Comparison of ENCODE assay signal across 1 cellular context in the genomic region with DNA sequence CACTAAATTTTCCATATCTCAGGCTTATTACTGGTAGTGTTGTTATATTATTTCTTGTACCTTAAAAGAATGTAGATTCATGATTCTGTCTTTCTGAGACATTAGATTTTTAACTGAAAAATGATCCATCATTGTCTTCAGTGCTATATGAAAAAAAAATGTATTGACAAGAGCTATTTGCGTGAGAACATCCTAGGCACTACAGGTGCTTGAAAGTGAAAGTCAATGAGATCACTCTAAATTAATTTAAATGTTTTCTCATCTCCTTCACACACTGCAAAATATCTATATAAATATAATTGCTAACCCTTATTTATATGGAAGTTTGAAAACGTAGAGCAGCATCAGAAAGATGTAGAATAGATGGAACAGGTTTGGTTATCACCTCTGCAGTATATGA.
TF ChIP-seq lines count a peak whose summit lies in the region.

No MANE protein-coding gene starts in this region.

TF ChIP-seq in GM12878, 131 proteins besides CTCF, POLR2A, EP300 and RAD21 (continued from another document):
- TF ChIP-seq, protein P1, sequence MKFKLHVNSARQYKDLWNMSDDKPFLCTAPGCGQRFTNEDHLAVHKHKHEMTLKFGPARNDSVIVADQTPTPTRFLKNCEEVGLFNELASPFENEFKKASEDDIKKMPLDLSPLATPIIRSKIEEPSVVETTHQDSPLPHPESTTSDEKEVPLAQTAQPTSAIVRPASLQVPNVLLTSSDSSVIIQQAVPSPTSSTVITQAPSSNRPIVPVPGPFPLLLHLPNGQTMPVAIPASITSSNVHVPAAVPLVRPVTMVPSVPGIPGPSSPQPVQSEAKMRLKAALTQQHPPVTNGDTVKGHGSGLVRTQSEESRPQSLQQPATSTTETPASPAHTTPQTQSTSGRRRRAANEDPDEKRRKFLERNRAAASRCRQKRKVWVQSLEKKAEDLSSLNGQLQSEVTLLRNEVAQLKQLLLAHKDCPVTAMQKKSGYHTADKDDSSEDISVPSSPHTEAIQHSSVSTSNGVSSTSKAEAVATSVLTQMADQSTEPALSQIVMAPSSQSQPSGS (IDR thresholded peaks at IDR 0.05; ENCODE audit: low read length), result peak; percentile 38; the same call in 1 of the 2 replicates
- TF ChIP-seq SUPT20H (IDR thresholded peaks at IDR 0.05; ENCODE audit: borderline replicate concordance, control insufficient read depth, low read depth, low read length) (no peak), KAT2A (conservative IDR thresholded peaks at IDR 0.05; ENCODE audit: control insufficient read depth, low read depth, low read length) (no peak), HDGF (IDR thresholded peaks at IDR 0.05) (no peak), NFIC (IDR thresholded peaks at IDR 0.05; ENCODE audit: low read depth, low read length) (peak; percentile 58; the same call in 1 of the 2 replicates), JUNB (IDR thresholded peaks at IDR 0.05) (0 out of 2 replicates have a peak, but pooled peaks have one; percentile 21), ZNF622 (IDR thresholded peaks at IDR 0.05) (no peak), TCF3 (IDR thresholded peaks at IDR 0.05; ENCODE audit: borderline replicate concordance, insufficient read depth, low read depth, low read length) (no peak), NBN (IDR thresholded peaks at IDR 0.05) (no peak), ATF7 (IDR thresholded peaks at IDR 0.05; ENCODE audit: low read depth) (0 out of 2 replicates have a peak, but pooled peaks have one; percentile 13)
- TF ChIP-seq, protein P2, sequence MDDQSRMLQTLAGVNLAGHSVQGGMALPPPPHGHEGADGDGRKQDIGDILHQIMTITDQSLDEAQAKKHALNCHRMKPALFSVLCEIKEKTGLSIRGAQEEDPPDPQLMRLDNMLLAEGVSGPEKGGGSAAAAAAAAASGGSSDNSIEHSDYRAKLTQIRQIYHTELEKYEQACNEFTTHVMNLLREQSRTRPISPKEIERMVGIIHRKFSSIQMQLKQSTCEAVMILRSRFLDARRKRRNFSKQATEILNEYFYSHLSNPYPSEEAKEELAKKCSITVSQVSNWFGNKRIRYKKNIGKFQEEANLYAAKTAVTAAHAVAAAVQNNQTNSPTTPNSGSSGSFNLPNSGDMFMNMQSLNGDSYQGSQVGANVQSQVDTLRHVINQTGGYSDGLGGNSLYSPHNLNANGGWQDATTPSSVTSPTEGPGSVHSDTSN (IDR thresholded peaks at IDR 0.05; ENCODE audit: insufficient replicate concordance, low read depth, low read length), result no peak
- TF ChIP-seq, protein P3, sequence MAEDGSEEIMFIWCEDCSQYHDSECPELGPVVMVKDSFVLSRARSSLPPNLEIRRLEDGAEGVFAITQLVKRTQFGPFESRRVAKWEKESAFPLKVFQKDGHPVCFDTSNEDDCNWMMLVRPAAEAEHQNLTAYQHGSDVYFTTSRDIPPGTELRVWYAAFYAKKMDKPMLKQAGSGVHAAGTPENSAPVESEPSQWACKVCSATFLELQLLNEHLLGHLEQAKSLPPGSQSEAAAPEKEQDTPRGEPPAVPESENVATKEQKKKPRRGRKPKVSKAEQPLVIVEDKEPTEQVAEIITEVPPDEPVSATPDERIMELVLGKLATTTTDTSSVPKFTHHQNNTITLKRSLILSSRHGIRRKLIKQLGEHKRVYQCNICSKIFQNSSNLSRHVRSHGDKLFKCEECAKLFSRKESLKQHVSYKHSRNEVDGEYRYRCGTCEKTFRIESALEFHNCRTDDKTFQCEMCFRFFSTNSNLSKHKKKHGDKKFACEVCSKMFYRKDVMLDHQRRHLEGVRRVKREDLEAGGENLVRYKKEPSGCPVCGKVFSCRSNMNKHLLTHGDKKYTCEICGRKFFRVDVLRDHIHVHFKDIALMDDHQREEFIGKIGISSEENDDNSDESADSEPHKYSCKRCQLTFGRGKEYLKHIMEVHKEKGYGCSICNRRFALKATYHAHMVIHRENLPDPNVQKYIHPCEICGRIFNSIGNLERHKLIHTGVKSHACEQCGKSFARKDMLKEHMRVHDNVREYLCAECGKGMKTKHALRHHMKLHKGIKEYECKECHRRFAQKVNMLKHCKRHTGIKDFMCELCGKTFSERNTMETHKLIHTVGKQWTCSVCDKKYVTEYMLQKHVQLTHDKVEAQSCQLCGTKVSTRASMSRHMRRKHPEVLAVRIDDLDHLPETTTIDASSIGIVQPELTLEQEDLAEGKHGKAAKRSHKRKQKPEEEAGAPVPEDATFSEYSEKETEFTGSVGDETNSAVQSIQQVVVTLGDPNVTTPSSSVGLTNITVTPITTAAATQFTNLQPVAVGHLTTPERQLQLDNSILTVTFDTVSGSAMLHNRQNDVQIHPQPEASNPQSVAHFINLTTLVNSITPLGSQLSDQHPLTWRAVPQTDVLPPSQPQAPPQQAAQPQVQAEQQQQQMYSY (CRISPR knock-in tag; IDR thresholded peaks at IDR 0.05), result no peak
